Comparison of ENCODE assay signal across 1 cellular context in the genomic region with DNA sequence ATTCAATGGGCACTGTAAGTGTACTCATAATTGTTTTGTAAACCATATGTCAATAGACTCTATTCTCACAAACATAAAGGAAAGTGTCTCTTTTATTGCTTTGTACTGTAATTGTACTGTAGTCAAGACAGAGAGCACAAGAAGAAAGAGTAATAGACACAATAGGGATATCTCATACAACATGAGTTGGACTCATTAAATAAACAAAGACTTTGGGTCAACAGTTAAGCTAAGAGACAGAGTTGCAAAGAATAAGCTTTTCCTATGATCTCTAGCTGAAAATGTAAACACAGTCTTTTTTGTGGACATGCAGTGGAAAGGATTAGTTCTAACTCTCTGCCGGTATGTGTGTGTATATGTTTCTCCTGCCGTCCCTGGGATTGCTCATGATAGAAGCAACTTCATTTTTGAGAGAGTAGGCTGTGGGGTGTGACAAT.
A peak's percentile ranks its signal among the peaks of the same experiment; 100 is the strongest.
TF ChIP-seq lines count a peak whose summit lies in the region.

No MANE protein-coding gene starts in this region.

TF ChIP-seq in HepG2, 621 proteins besides CTCF, POLR2A, EP300 and RAD21 (continued from another document and continues in another):
- TF ChIP-seq ZNF253 (CRISPR knock-in tag; IDR thresholded peaks at IDR 0.05; ENCODE audit: borderline replicate concordance) (no peak), RFX1 (IDR thresholded peaks at IDR 0.05) (no peak), ETV5 (CRISPR knock-in tag; IDR thresholded peaks at IDR 0.05; ENCODE audit: borderline replicate concordance) (peak; percentile 47; the same call in 1 of the 2 replicates), ZNF34 (CRISPR knock-in tag; IDR thresholded peaks at IDR 0.05; ENCODE audit: borderline replicate concordance) (0 out of 2 replicates have a peak, but pooled peaks have one; percentile 70), KLF9 (CRISPR knock-in tag; IDR thresholded peaks at IDR 0.05; ENCODE audit: low read depth) (no peak; the same call in 1 of the 2 replicates), REPIN1 (CRISPR knock-in tag; IDR thresholded peaks at IDR 0.05; ENCODE audit: borderline replicate concordance, low read depth) (0 out of 2 replicates have a peak, but pooled peaks have one; percentile 66), ZNF547 (CRISPR knock-in tag; IDR thresholded peaks at IDR 0.05) (no peak), PHF21A (CRISPR knock-in tag; IDR thresholded peaks at IDR 0.05) (peak; percentile 67), HIVEP1 (CRISPR knock-in tag; IDR thresholded peaks at IDR 0.05) (no peak), ZNF496 (CRISPR knock-in tag; IDR thresholded peaks at IDR 0.05; ENCODE audit: insufficient replicate concordance) (no peak), RARA (CRISPR knock-in tag; IDR thresholded peaks at IDR 0.05) (peak; percentile 93), YEATS2 (CRISPR knock-in tag; IDR thresholded peaks at IDR 0.05; ENCODE audit: borderline replicate concordance) (no peak; the same call in 1 of the 2 replicates), ZNF468 (CRISPR knock-in tag; IDR thresholded peaks at IDR 0.05) (no peak), FLYWCH1 (CRISPR knock-in tag; IDR thresholded peaks at IDR 0.05) (no peak), CREM (IDR thresholded peaks at IDR 0.05) (peak; percentile 89), CREM (CRISPR knock-in tag; IDR thresholded peaks at IDR 0.05) (no peak), HOXA5 (CRISPR knock-in tag; IDR thresholded peaks at IDR 0.05) (peak; percentile 65), ZNF720 (CRISPR knock-in tag; IDR thresholded peaks at IDR 0.05) (no peak), ZNF589 (CRISPR knock-in tag; conservative IDR thresholded peaks at IDR 0.05) (no peak), MAFF (IDR thresholded peaks at IDR 0.05; ENCODE audit: low read depth, low read length) (peak; percentile 38; the same call in 1 of the 2 replicates), ZNF615 (CRISPR knock-in tag; IDR thresholded peaks at IDR 0.05; ENCODE audit: borderline replicate concordance) (no peak), ZNF644 (CRISPR knock-in tag; IDR thresholded peaks at IDR 0.05; ENCODE audit: low read depth) (peak; percentile 63), ZNF792 (CRISPR knock-in tag; IDR thresholded peaks at IDR 0.05) (peak; percentile 87), NFKB2 (CRISPR knock-in tag; IDR thresholded peaks at IDR 0.05; ENCODE audit: borderline replicate concordance) (no peak), ZNF850 (CRISPR knock-in tag; conservative IDR thresholded peaks at IDR 0.05) (no peak), MLLT10 (CRISPR knock-in tag; IDR thresholded peaks at IDR 0.05) (no peak), ZNF354B (CRISPR knock-in tag; IDR thresholded peaks at IDR 0.05) (no peak), SP2 (CRISPR knock-in tag; IDR thresholded peaks at IDR 0.05) (no peak), SAP130 (CRISPR knock-in tag; IDR thresholded peaks at IDR 0.05; ENCODE audit: low read depth) (peak; percentile 93), ATRX (CRISPR knock-in tag; IDR thresholded peaks at IDR 0.05; ENCODE audit: borderline replicate concordance) (no peak), ZNF674 (CRISPR knock-in tag; IDR thresholded peaks at IDR 0.05; ENCODE audit: low read depth) (no peak), DR1 (CRISPR knock-in tag; IDR thresholded peaks at IDR 0.05) (no peak), JARID2 (CRISPR knock-in tag; IDR thresholded peaks at IDR 0.05; ENCODE audit: insufficient replicate concordance) (no peak), ZNF317 (CRISPR knock-in tag; IDR thresholded peaks at IDR 0.05) (no peak), ZNF343 (CRISPR knock-in tag; IDR thresholded peaks at IDR 0.05) (0 out of 2 replicates have a peak, but pooled peaks have one; percentile 29)
- TF ChIP-seq, protein P1, sequence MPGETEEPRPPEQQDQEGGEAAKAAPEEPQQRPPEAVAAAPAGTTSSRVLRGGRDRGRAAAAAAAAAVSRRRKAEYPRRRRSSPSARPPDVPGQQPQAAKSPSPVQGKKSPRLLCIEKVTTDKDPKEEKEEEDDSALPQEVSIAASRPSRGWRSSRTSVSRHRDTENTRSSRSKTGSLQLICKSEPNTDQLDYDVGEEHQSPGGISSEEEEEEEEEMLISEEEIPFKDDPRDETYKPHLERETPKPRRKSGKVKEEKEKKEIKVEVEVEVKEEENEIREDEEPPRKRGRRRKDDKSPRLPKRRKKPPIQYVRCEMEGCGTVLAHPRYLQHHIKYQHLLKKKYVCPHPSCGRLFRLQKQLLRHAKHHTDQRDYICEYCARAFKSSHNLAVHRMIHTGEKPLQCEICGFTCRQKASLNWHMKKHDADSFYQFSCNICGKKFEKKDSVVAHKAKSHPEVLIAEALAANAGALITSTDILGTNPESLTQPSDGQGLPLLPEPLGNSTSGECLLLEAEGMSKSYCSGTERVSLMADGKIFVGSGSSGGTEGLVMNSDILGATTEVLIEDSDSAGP (CRISPR knock-in tag; IDR thresholded peaks at IDR 0.05; ENCODE audit: borderline replicate concordance): no peak
- TF ChIP-seq, protein P2, sequence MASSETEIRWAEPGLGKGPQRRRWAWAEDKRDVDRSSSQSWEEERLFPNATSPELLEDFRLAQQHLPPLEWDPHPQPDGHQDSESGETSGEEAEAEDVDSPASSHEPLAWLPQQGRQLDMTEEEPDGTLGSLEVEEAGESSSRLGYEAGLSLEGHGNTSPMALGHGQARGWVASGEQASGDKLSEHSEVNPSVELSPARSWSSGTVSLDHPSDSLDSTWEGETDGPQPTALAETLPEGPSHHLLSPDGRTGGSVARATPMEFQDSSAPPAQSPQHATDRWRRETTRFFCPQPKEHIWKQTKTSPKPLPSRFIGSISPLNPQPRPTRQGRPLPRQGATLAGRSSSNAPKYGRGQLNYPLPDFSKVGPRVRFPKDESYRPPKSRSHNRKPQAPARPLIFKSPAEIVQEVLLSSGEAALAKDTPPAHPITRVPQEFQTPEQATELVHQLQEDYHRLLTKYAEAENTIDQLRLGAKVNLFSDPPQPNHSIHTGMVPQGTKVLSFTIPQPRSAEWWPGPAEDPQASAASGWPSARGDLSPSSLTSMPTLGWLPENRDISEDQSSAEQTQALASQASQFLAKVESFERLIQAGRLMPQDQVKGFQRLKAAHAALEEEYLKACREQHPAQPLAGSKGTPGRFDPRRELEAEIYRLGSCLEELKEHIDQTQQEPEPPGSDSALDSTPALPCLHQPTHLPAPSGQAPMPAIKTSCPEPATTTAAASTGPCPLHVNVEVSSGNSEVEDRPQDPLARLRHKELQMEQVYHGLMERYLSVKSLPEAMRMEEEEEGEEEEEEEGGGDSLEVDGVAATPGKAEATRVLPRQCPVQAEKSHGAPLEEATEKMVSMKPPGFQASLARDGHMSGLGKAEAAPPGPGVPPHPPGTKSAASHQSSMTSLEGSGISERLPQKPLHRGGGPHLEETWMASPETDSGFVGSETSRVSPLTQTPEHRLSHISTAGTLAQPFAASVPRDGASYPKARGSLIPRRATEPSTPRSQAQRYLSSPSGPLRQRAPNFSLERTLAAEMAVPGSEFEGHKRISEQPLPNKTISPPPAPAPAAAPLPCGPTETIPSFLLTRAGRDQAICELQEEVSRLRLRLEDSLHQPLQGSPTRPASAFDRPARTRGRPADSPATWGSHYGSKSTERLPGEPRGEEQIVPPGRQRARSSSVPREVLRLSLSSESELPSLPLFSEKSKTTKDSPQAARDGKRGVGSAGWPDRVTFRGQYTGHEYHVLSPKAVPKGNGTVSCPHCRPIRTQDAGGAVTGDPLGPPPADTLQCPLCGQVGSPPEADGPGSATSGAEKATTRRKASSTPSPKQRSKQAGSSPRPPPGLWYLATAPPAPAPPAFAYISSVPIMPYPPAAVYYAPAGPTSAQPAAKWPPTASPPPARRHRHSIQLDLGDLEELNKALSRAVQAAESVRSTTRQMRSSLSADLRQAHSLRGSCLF (CRISPR knock-in tag; IDR thresholded peaks at IDR 0.05; ENCODE audit: borderline replicate concordance): no peak
- TF ChIP-seq, protein P3, sequence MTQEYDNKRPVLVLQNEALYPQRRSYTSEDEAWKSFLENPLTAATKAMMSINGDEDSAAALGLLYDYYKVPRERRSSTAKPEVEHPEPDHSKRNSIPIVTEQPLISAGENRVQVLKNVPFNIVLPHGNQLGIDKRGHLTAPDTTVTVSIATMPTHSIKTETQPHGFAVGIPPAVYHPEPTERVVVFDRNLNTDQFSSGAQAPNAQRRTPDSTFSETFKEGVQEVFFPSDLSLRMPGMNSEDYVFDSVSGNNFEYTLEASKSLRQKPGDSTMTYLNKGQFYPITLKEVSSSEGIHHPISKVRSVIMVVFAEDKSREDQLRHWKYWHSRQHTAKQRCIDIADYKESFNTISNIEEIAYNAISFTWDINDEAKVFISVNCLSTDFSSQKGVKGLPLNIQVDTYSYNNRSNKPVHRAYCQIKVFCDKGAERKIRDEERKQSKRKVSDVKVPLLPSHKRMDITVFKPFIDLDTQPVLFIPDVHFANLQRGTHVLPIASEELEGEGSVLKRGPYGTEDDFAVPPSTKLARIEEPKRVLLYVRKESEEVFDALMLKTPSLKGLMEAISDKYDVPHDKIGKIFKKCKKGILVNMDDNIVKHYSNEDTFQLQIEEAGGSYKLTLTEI (CRISPR knock-in tag; conservative IDR thresholded peaks at IDR 0.05): no peak
- TF ChIP-seq, protein P4, sequence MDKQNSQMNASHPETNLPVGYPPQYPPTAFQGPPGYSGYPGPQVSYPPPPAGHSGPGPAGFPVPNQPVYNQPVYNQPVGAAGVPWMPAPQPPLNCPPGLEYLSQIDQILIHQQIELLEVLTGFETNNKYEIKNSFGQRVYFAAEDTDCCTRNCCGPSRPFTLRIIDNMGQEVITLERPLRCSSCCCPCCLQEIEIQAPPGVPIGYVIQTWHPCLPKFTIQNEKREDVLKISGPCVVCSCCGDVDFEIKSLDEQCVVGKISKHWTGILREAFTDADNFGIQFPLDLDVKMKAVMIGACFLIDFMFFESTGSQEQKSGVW (CRISPR knock-in tag; IDR thresholded peaks at IDR 0.05; ENCODE audit: borderline replicate concordance): no peak
- TF ChIP-seq, protein P5, sequence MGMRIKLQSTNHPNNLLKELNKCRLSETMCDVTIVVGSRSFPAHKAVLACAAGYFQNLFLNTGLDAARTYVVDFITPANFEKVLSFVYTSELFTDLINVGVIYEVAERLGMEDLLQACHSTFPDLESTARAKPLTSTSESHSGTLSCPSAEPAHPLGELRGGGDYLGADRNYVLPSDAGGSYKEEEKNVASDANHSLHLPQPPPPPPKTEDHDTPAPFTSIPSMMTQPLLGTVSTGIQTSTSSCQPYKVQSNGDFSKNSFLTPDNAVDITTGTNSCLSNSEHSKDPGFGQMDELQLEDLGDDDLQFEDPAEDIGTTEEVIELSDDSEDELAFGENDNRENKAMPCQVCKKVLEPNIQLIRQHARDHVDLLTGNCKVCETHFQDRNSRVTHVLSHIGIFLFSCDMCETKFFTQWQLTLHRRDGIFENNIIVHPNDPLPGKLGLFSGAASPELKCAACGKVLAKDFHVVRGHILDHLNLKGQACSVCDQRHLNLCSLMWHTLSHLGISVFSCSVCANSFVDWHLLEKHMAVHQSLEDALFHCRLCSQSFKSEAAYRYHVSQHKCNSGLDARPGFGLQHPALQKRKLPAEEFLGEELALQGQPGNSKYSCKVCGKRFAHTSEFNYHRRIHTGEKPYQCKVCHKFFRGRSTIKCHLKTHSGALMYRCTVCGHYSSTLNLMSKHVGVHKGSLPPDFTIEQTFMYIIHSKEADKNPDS (CRISPR knock-in tag; IDR thresholded peaks at IDR 0.05): peak; percentile 81; the same call in 1 of the 2 replicates
- TF ChIP-seq, protein P6, sequence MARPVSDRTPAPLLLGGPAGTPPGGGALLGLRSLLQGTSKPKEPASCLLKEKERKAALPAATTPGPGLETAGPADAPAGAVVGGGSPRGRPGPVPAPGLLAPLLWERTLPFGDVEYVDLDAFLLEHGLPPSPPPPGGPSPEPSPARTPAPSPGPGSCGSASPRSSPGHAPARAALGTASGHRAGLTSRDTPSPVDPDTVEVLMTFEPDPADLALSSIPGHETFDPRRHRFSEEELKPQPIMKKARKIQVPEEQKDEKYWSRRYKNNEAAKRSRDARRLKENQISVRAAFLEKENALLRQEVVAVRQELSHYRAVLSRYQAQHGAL (CRISPR knock-in tag; IDR thresholded peaks at IDR 0.05; ENCODE audit: not compliant biosample characterization): no peak
- TF ChIP-seq, protein P7, sequence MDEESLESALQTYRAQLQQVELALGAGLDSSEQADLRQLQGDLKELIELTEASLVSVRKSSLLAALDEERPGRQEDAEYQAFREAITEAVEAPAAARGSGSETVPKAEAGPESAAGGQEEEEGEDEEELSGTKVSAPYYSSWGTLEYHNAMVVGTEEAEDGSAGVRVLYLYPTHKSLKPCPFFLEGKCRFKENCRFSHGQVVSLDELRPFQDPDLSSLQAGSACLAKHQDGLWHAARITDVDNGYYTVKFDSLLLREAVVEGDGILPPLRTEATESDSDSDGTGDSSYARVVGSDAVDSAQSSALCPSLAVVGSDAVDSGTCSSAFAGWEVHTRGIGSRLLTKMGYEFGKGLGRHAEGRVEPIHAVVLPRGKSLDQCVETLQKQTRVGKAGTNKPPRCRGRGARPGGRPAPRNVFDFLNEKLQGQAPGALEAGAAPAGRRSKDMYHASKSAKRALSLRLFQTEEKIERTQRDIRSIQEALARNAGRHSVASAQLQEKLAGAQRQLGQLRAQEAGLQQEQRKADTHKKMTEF (CRISPR knock-in tag; IDR thresholded peaks at IDR 0.05): peak; percentile 84; the same call in 1 of the 2 replicates
- TF ChIP-seq, protein P8, sequence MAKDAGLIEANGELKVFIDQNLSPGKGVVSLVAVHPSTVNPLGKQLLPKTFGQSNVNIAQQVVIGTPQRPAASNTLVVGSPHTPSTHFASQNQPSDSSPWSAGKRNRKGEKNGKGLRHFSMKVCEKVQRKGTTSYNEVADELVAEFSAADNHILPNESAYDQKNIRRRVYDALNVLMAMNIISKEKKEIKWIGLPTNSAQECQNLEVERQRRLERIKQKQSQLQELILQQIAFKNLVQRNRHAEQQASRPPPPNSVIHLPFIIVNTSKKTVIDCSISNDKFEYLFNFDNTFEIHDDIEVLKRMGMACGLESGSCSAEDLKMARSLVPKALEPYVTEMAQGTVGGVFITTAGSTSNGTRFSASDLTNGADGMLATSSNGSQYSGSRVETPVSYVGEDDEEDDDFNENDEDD (CRISPR knock-in tag; IDR thresholded peaks at IDR 0.05; ENCODE audit: borderline replicate concordance): no peak
- TF ChIP-seq, protein P9, sequence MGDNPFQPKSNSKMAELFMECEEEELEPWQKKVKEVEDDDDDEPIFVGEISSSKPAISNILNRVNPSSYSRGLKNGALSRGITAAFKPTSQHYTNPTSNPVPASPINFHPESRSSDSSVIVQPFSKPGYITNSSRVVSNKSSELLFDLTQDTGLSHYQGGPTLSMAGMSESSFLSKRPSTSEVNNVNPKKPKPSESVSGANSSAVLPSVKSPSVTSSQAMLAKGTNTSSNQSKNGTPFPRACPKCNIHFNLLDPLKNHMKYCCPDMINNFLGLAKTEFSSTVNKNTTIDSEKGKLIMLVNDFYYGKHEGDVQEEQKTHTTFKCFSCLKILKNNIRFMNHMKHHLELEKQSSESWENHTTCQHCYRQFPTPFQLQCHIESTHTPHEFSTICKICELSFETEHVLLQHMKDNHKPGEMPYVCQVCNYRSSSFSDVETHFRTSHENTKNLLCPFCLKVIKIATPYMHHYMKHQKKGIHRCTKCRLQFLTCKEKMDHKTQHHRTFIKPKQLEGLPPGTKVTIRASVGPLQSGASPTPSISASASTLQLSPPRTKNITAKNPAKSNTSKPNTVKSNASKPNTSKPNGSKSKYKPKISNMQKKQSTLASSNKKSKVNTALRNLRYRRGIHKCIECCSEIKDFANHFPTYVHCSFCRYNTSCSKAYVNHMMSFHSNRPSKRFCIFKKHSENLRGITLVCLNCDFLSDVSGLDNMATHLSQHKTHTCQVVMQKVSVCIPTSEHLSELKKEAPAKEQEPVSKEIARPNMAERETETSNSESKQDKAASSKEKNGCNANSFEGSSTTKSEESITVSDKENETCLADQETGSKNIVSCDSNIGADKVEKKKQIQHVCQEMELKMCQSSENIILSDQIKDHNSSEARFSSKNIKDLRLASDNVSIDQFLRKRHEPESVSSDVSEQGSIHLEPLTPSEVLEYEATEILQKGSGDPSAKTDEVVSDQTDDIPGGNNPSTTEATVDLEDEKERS (CRISPR knock-in tag; IDR thresholded peaks at IDR 0.05): 0 out of 2 replicates have a peak, but pooled peaks have one; percentile 37
